13 cellular contexts compared by ENCODE assay signal in genomic region chr3:63877737-63878393, GRCh38. TPM values are rescaled to one million over a fixed set of nuclear protein-coding genes. Genes with fewer than 3 reads are reported as not detected.
A peak's percentile ranks its signal among the peaks of the same experiment; 100 is the strongest.
DNase-seq lines count a peak whose midpoint lies in the region; TF ChIP-seq lines count a peak whose summit lies in the region.
"Had no signal": no experiment of that assay in that cellular context is flagged by ENCODE, and none has a peak within 500 bp of the region (broad histone marks: within the 10 kb centered on the region; RNA-seq: fewer than 3 reads in every experiment).

No MANE protein-coding gene starts in this region.

- no peaks in the 10 kb centered on the region for H3K9me3 ChIP-seq in prostate gland
- H3K9me3 ChIP-seq: right lobe of liver had no signal

- H3K27me3 ChIP-seq in prostate gland (replicated peaks; ENCODE audit: insufficient read depth) = no peaks in the 10 kb centered on the region
- H3K27me3 ChIP-seq: right lobe of liver had no signal

- no peak for TF ChIP-seq POLR2A in prostate gland (IDR thresholded peaks at IDR 0.05)

- intact Hi-C loops in prostate gland (cut with DNase I) = loop anchor here (10.0 kb wide), 1 partner anchor 117 kb away; no protein-coding TSS in a partner anchor

- H3K36me3 ChIP-seq in prostate gland = no peaks in the 10 kb centered on the region
- H3K36me3 ChIP-seq: right lobe of liver had no signal

- no peak for TF ChIP-seq CTCF in astrocyte of the spinal cord (IDR thresholded peaks at IDR 0.05; ENCODE audit: low read depth, low read length)
- no peak for TF ChIP-seq CTCF in nephron progenitor cell (IDR thresholded peaks at IDR 0.05)
- no peak for TF ChIP-seq CTCF in prostate gland (IDR thresholded peaks at IDR 0.05)

- no peak overlapping the region for H3K27ac ChIP-seq in prostate gland
- H3K27ac ChIP-seq: right lobe of liver had no signal

- H3K36me3 Mint-ChIP-seq in nephron progenitor cell (ENCODE audit: low read depth) = peaks cover 7% of the 10 kb centered on the region

- WGBS in prostate gland = 73% methylated on average over 3 of the region's 3 CpGs

- peak overlapping the region; percentile 22 for H3K27ac Mint-ChIP-seq in nephron progenitor cell

- DNase-seq in COLO829 (ENCODE audit: low spot score) (peak; percentile 38), M059J (ENCODE audit: low read depth) (peak; percentile 27), astrocyte of the spinal cord (ENCODE audit: low read depth, low spot score) (peak; percentile 42), nephron progenitor cell (no peak), prostate gland (ENCODE audit: low spot score) (no peak), NCI-H69 (lab: John Stamatoyannopoulos, UW) (no peak), occipital lobe (lab: John Stamatoyannopoulos, UW) (no peak)
- DNase-seq: activated naive CD4-positive, alpha-beta T cell treated with anti-CD3 and anti-CD28 coated beads, Interleukin-2, amount 50 U/mL, for 16 hours; dermis blood vessel endothelial cell; NCI-H1092; NCI-H446 treated with DMSO at 0.1 percent for 48 hours had no signal

- H3K4me3 ChIP-seq in astrocyte of the spinal cord (ENCODE audit: low read depth, low read length) (no peak overlapping the region), prostate gland (no peak overlapping the region)
- H3K4me3 ChIP-seq: right lobe of liver had no signal

- no peak overlapping the region for H3K4me3 Mint-ChIP-seq in nephron progenitor cell

- no peaks in the 10 kb centered on the region for H3K4me1 ChIP-seq in prostate gland (replicated peaks)
- H3K4me1 ChIP-seq: right lobe of liver had no signal

- H3K9me3 Mint-ChIP-seq in nephron progenitor cell = no peaks in the 10 kb centered on the region

- in situ Hi-C loops in astrocyte of the spinal cord (cut with HindIII; ENCODE audit: low sequenced_read_pairs) = no loop called here

- H3K4me1 Mint-ChIP-seq in nephron progenitor cell = peaks cover 44% of the 10 kb centered on the region

- no peaks in the 10 kb centered on the region for H3K27me3 Mint-ChIP-seq in nephron progenitor cell (ENCODE audit: low read depth, poor library complexity)

RNA-seq across cellular contexts. Expression of gene ATXN7, which starts 14.2 kb away (rescaled TPM):
- 3.2 and 5.4 TPM in 2 replicates for total RNA-seq in M059J (2014; rRNA removed; shearing (Covaris generic))
- total RNA-seq in prostate gland (10 to 100 TPM; 18.0 to 30.8 TPM), occipital lobe (10.9 TPM)

RNA-seq across cellular contexts. Expression of gene THOC7, which starts 14.3 kb away (rescaled TPM):
- 43.6 and 61.4 TPM in 2 replicates for total RNA-seq in M059J (2014; rRNA removed; shearing (Covaris generic))
- total RNA-seq in prostate gland (10 to 100 TPM; 24.4 to 55.9 TPM), occipital lobe (34.8 TPM)

RNA-seq across cellular contexts. Expression of gene SCAANT1, which starts 34.3 kb away (rescaled TPM):
- total RNA-seq in M059J (2014; rRNA removed; shearing (Covaris generic)) = not detected in 2 replicates
- total RNA-seq in prostate gland (not detected), occipital lobe (not detected)
- total RNA-seq: dermis blood vessel endothelial cell, right lobe of liver, subcutaneous adipose tissue had no signal

RNA-seq across cellular contexts. Expression of gene C3orf49, which starts 58.8 kb away (rescaled TPM):
- not detected in 2 replicates for total RNA-seq in M059J (2014; rRNA removed; shearing (Covaris generic))
- total RNA-seq in prostate gland (not detected), occipital lobe (not detected)
- total RNA-seq: dermis blood vessel endothelial cell, right lobe of liver, subcutaneous adipose tissue had no signal

Comparison
In these comparisons a context has a peak if more than half of its experiments do, and no peak if none do; other contexts are left out.
1. DNase-seq: peak in COLO829 (single experiment), M059J (single experiment) and astrocyte of the spinal cord (single experiment); none in nephron progenitor cell (single experiment), prostate gland (single experiment), NCI-H69 (single experiment) and occipital lobe (single experiment).